Comparison of ENCODE assay signal across 20 cellular contexts in genomic region chr19:46381746-46382345, GRCh38. TPM values are rescaled to one million over a fixed set of nuclear protein-coding genes. Genes with fewer than 3 reads are reported as not detected.
"Had no signal": no experiment of that assay in that cellular context is flagged by ENCODE, and none has a peak within 500 bp of the region (broad histone marks: within the 10 kb centered on the region; RNA-seq: fewer than 3 reads in every experiment).

No MANE protein-coding gene starts in this region.

- H3K9me3 Mint-ChIP-seq: naive thymus-derived CD8-positive, alpha-beta T cell; stimulated activated naive B cell treated with anti-CD40 and anti-IgM and Interleukin-4, amounts not matched to agents 10 μg/mL and 1 μg/mL and 100 μg/mL, for 72 hours; T-helper 2 cell treated with Interferon-gamma antibody and Interleukin-4, amounts not matched to agents 5 μg/mL and 100 μg/mL, for 36 hours had no signal

- H3K4me3 Mint-ChIP-seq: activated CD8-positive, alpha-beta memory T cell treated with anti-CD3 and anti-CD28 coated beads, Interleukin-2, amount 10 ng/mL, durations not matched to agents 7 days and 5 days; naive thymus-derived CD8-positive, alpha-beta T cell; stimulated activated naive B cell treated with anti-CD40 and anti-IgM and Interleukin-4, amounts not matched to agents 10 μg/mL and 1 μg/mL and 100 μg/mL, for 72 hours; T-helper 2 cell treated with Interferon-gamma antibody and Interleukin-4, amounts not matched to agents 5 μg/mL and 100 μg/mL, for 36 hours had no signal

- H3K27me3 Mint-ChIP-seq: activated CD8-positive, alpha-beta memory T cell treated with anti-CD3 and anti-CD28 coated beads, Interleukin-2, amount 10 ng/mL, durations not matched to agents 7 days and 5 days; naive thymus-derived CD8-positive, alpha-beta T cell; stimulated activated naive B cell treated with anti-CD40 and anti-IgM and Interleukin-4, amounts not matched to agents 10 μg/mL and 1 μg/mL and 100 μg/mL, for 72 hours had no signal

- ATAC-seq: activated CD8-positive, alpha-beta memory T cell treated with anti-CD3 and anti-CD28 coated beads, Interleukin-2, amount 10 ng/mL, durations not matched to agents 7 days and 5 days; mucosa of descending colon; naive thymus-derived CD8-positive, alpha-beta T cell; sciatic nerve; stimulated activated naive B cell treated with anti-CD40 and anti-IgM and Interleukin-4, amounts not matched to agents 10 μg/mL and 1 μg/mL and 100 μg/mL, for 72 hours had no signal

- H3K27ac Mint-ChIP-seq: activated CD8-positive, alpha-beta memory T cell treated with anti-CD3 and anti-CD28 coated beads, Interleukin-2, amount 10 ng/mL, durations not matched to agents 7 days and 5 days; T-helper 2 cell treated with Interferon-gamma antibody and Interleukin-4, amounts not matched to agents 5 μg/mL and 100 μg/mL, for 36 hours had no signal

- H3K4me1 Mint-ChIP-seq: activated CD8-positive, alpha-beta memory T cell treated with anti-CD3 and anti-CD28 coated beads, Interleukin-2, amount 10 ng/mL, durations not matched to agents 7 days and 5 days had no signal

- H3K4me1 ChIP-seq: upper lobe of left lung had no signal

- H3K27ac ChIP-seq: prostate gland, upper lobe of left lung had no signal

- H3K4me3 ChIP-seq: lung, mucosa of descending colon, prostate gland, upper lobe of left lung had no signal

- H3K27me3 ChIP-seq: upper lobe of left lung had no signal

- DNase-seq: activated CD4-positive, alpha-beta T cell treated with anti-CD3 and anti-CD28 coated beads, Interleukin-2, amount 50 U/mL, for 4 hours; activated CD4-positive, CD25-positive, alpha-beta regulatory T cell treated with anti-CD3 and anti-CD28 coated beads, Interleukin-2, amount 50 U/mL, for 72 hours; activated CD8-positive, alpha-beta memory T cell treated with anti-CD3 and anti-CD28 coated beads, Interleukin-2, amount 10 ng/mL, durations not matched to agents 7 days and 5 days; activated gamma-delta T cell; activated T-cell treated with anti-CD3 and anti-CD28 coated beads, Interleukin-2, amount 50 U/mL, for 48 hours; caudate nucleus; erythroblast; glutamatergic neuron; mucosa of descending colon; naive thymus-derived CD8-positive, alpha-beta T cell; occipital lobe; stimulated activated CD4-positive, alpha-beta T cell treated with anti-CD3 and anti-CD28 coated beads, Interleukin-2, amount 100 ng/mL, for 24 hours; stimulated activated naive B cell treated with anti-CD40 and anti-IgM and Interleukin-4, amounts not matched to agents 10 μg/mL and 1 μg/mL and 100 μg/mL, for 72 hours; SW 1271 had no signal

- H3K9me3 ChIP-seq: mucosa of descending colon, prostate gland, upper lobe of left lung had no signal

RNA-seq across cellular contexts. Expression of gene CCDC8, which starts 31.5 kb away (rescaled TPM):
- total RNA-seq: activated CD8-positive, alpha-beta memory T cell treated with anti-CD3 and anti-CD28 coated beads, Interleukin-2, amount 10 ng/mL, durations not matched to agents 7 days and 5 days; naive thymus-derived CD8-positive, alpha-beta T cell had no signal
- polyA plus RNA-seq: naive thymus-derived CD8-positive, alpha-beta T cell had no signal

RNA-seq across cellular contexts. Expression of gene PNMA8C, which starts 46.9 kb away (rescaled TPM):
- total RNA-seq: activated CD8-positive, alpha-beta memory T cell treated with anti-CD3 and anti-CD28 coated beads, Interleukin-2, amount 10 ng/mL, durations not matched to agents 7 days and 5 days; naive thymus-derived CD8-positive, alpha-beta T cell; sciatic nerve; subcutaneous adipose tissue had no signal
- polyA plus RNA-seq: naive thymus-derived CD8-positive, alpha-beta T cell had no signal
